Comparison of ENCODE assay signal across 29 cellular contexts in genomic region chr10:26022831-26023230, GRCh38.
"Had no signal": no experiment of that assay in that cellular context is flagged by ENCODE, and none has a peak within 500 bp of the region (broad histone marks: within the 10 kb centered on the region; RNA-seq: fewer than 3 reads in every experiment).

No MANE protein-coding gene starts in this region.

- H3K4me1 Mint-ChIP-seq: stimulated activated effector memory CD8-positive, alpha-beta T cell treated with anti-CD3 and anti-CD28 coated beads, Interleukin-12 subunit alpha, Interleukin-12 subunit beta, amount 100 ng/mL, for 72 hours; stimulated activated memory B cell treated with anti-CD40 and anti-IgM and Interleukin-4, amounts not matched to agents 10 μg/mL and 1 μg/mL and 100 μg/mL, for 72 hours; stimulated activated naive B cell treated with anti-CD40 and anti-IgM and Interleukin-4, amounts not matched to agents 10 μg/mL and 1 μg/mL and 100 μg/mL, for 72 hours; stimulated activated naive CD8-positive, alpha-beta T cell treated with anti-CD3 and anti-CD28 coated beads, Interleukin-15, amount 100 ng/mL, for 72 hours had no signal

- H3K36me3 ChIP-seq: stomach, suprapubic skin, thoracic aorta, thyroid gland, tibial artery, tibial nerve, transverse colon, upper lobe of left lung, upper lobe of right lung, uterus, vagina had no signal

- H3K9me3 Mint-ChIP-seq: stimulated activated effector memory CD8-positive, alpha-beta T cell treated with anti-CD3 and anti-CD28 coated beads, Interleukin-12 subunit alpha, Interleukin-12 subunit beta, amount 100 ng/mL, for 72 hours; stimulated activated memory B cell treated with anti-CD40 and anti-IgM and Interleukin-4, amounts not matched to agents 10 μg/mL and 1 μg/mL and 100 μg/mL, for 72 hours; stimulated activated naive B cell treated with anti-CD40 and anti-IgM and Interleukin-4, amounts not matched to agents 10 μg/mL and 1 μg/mL and 100 μg/mL, for 72 hours; stimulated activated naive CD8-positive, alpha-beta T cell treated with anti-CD3 and anti-CD28 coated beads, Interleukin-15, amount 100 ng/mL, for 72 hours; stimulated activated naive CD8-positive, alpha-beta T cell treated with anti-CD3 and anti-CD28 coated beads, Interleukin-15, Interleukin-2, amounts not matched to agents 100 ng/mL and 50 ng/mL, for 24 hours; type B pancreatic cell had no signal

- H3K27ac ChIP-seq: stomach, suprapubic skin, testis, thoracic aorta, thyroid gland, tibial artery, tibial nerve, transverse colon, upper lobe of left lung, upper lobe of right lung, uterus, vagina had no signal

- FAIRE-seq: urothelium cell line had no signal

- H3K4me3 ChIP-seq: stomach, suprapubic skin, testis, thoracic aorta, thyroid gland, tibial artery, tibial nerve, transverse colon, upper lobe of left lung, upper lobe of right lung, uterus, vagina had no signal

- H3K36me3 Mint-ChIP-seq: stimulated activated effector memory CD8-positive, alpha-beta T cell treated with anti-CD3 and anti-CD28 coated beads, Interleukin-12 subunit alpha, Interleukin-12 subunit beta, amount 100 ng/mL, for 72 hours; stimulated activated memory B cell treated with anti-CD40 and anti-IgM and Interleukin-4, amounts not matched to agents 10 μg/mL and 1 μg/mL and 100 μg/mL, for 72 hours; stimulated activated naive B cell treated with anti-CD40 and anti-IgM and Interleukin-4, amounts not matched to agents 10 μg/mL and 1 μg/mL and 100 μg/mL, for 72 hours; type B pancreatic cell had no signal

- ATAC-seq: stimulated activated effector memory CD8-positive, alpha-beta T cell treated with anti-CD3 and anti-CD28 coated beads, Interleukin-12 subunit alpha, Interleukin-12 subunit beta, amount 100 ng/mL, for 72 hours; stimulated activated memory B cell treated with anti-CD40 and anti-IgM and Interleukin-4, amounts not matched to agents 10 μg/mL and 1 μg/mL and 100 μg/mL, for 72 hours; stimulated activated naive B cell treated with anti-CD40 and anti-IgM and Interleukin-4, amounts not matched to agents 10 μg/mL and 1 μg/mL and 100 μg/mL, for 72 hours; stimulated activated naive CD8-positive, alpha-beta T cell treated with anti-CD3 and anti-CD28 coated beads, Interleukin-15, amount 100 ng/mL, for 72 hours; stimulated activated naive CD8-positive, alpha-beta T cell treated with anti-CD3 and anti-CD28 coated beads, Interleukin-15, Interleukin-2, amounts not matched to agents 100 U/mL and 50 U/mL, for 24 hours; upper lobe of right lung had no signal

- H3K27ac Mint-ChIP-seq: stimulated activated effector memory CD8-positive, alpha-beta T cell treated with anti-CD3 and anti-CD28 coated beads, Interleukin-12 subunit alpha, Interleukin-12 subunit beta, amount 100 ng/mL, for 72 hours; stimulated activated memory B cell treated with anti-CD40 and anti-IgM and Interleukin-4, amounts not matched to agents 10 μg/mL and 1 μg/mL and 100 μg/mL, for 72 hours; stimulated activated naive B cell treated with anti-CD40 and anti-IgM and Interleukin-4, amounts not matched to agents 10 μg/mL and 1 μg/mL and 100 μg/mL, for 72 hours; stimulated activated naive CD8-positive, alpha-beta T cell treated with anti-CD3 and anti-CD28 coated beads, Interleukin-15, amount 100 ng/mL, for 72 hours; stimulated activated naive CD8-positive, alpha-beta T cell treated with anti-CD3 and anti-CD28 coated beads, Interleukin-15, Interleukin-2, amounts not matched to agents 100 ng/mL and 50 ng/mL, for 24 hours; type B pancreatic cell had no signal

- H3K27me3 Mint-ChIP-seq: stimulated activated memory B cell treated with anti-CD40 and anti-IgM and Interleukin-4, amounts not matched to agents 10 μg/mL and 1 μg/mL and 100 μg/mL, for 72 hours; stimulated activated naive B cell treated with anti-CD40 and anti-IgM and Interleukin-4, amounts not matched to agents 10 μg/mL and 1 μg/mL and 100 μg/mL, for 72 hours; stimulated activated naive CD8-positive, alpha-beta T cell treated with anti-CD3 and anti-CD28 coated beads, Interleukin-15, amount 100 ng/mL, for 72 hours; type B pancreatic cell had no signal

- H3K4me3 Mint-ChIP-seq: stimulated activated effector memory CD8-positive, alpha-beta T cell treated with anti-CD3 and anti-CD28 coated beads, Interleukin-12 subunit alpha, Interleukin-12 subunit beta, amount 100 ng/mL, for 72 hours; stimulated activated memory B cell treated with anti-CD40 and anti-IgM and Interleukin-4, amounts not matched to agents 10 μg/mL and 1 μg/mL and 100 μg/mL, for 72 hours; stimulated activated naive B cell treated with anti-CD40 and anti-IgM and Interleukin-4, amounts not matched to agents 10 μg/mL and 1 μg/mL and 100 μg/mL, for 72 hours; stimulated activated naive CD8-positive, alpha-beta T cell treated with anti-CD3 and anti-CD28 coated beads, Interleukin-15, amount 100 ng/mL, for 72 hours; stimulated activated naive CD8-positive, alpha-beta T cell treated with anti-CD3 and anti-CD28 coated beads, Interleukin-15, Interleukin-2, amounts not matched to agents 100 ng/mL and 50 ng/mL, for 24 hours; type B pancreatic cell had no signal

- DNase-seq: stimulated activated CD4-positive, alpha-beta T cell treated with anti-CD3 and anti-CD28 coated beads, Interleukin-2, amount 100 ng/mL, for 48 hours; stimulated activated CD4-positive, alpha-beta T cell treated with anti-CD3 and anti-CD28 coated beads, Interleukin-4, amount 100 ng/mL, for 1 hour; stimulated activated CD4-positive, alpha-beta T cell treated with anti-CD3 and anti-CD28 coated beads, Interleukin-4, amount 100 ng/mL, for 24 hours; stimulated activated CD4-positive, alpha-beta T cell treated with anti-CD3 and anti-CD28 coated beads, Interleukin-4, amount 100 ng/mL, for 4 hours; stimulated activated CD8-positive, alpha-beta memory T cell treated with anti-CD3 and anti-CD28 coated beads, Interleukin-4, amount 100 ng/mL, for 48 hours; stimulated activated naive B cell treated with anti-CD40 and anti-IgM and Interleukin-4, amounts not matched to agents 10 μg/mL and 1 μg/mL and 100 μg/mL, for 72 hours; stimulated activated naive CD4-positive, alpha-beta T cell; stimulated activated naive CD4-positive, alpha-beta T cell treated with Interleukin-2 at 50 U/mL for 16 hours; stimulated activated naive CD8-positive, alpha-beta T cell treated with anti-CD3 and anti-CD28 coated beads, Interleukin-15, amount 100 ng/mL, for 72 hours; stimulated activated naive CD8-positive, alpha-beta T cell treated with anti-CD3 and anti-CD28 coated beads, Interleukin-15, Interleukin-2, amounts not matched to agents 100 U/mL and 50 U/mL, for 24 hours; stomach; substantia nigra; testis; thyroid gland; tibial artery; transverse colon; trophoblast cell; upper lobe of left lung; upper lobe of right lung; uterus had no signal

- H3K4me1 ChIP-seq: stomach, suprapubic skin, testis, thyroid gland, tibial artery, tibial nerve, transverse colon, upper lobe of left lung, upper lobe of right lung, uterus, vagina had no signal

- H3K27me3 ChIP-seq: stomach, suprapubic skin, testis, thyroid gland, tibial artery, tibial nerve, transverse colon, upper lobe of left lung, upper lobe of right lung, uterus, vagina had no signal
